Comparison of ENCODE assay signal across 1 cellular context in genomic region chr15:26757156-26757555, GRCh38.
TF ChIP-seq lines count a peak whose summit lies in the region.

No MANE protein-coding gene starts in this region.

TF ChIP-seq in H1, 55 proteins besides CTCF, POLR2A, EP300 and RAD21:
- no peak for TF ChIP-seq TAF7 (optimal IDR thresholded peaks at IDR 0.05; ENCODE audit: borderline replicate concordance, low read depth, low read length)
- no peak for TF ChIP-seq TCF12 (IDR thresholded peaks at IDR 0.05; ENCODE audit: low read depth, low read length)
- TF ChIP-seq JUND (IDR thresholded peaks at IDR 0.05; ENCODE audit: low read length), result no peak
TF ChIP-seq in H1: peak in this region for 0.
